ENCODE assay signal across 1 cellular context in genomic region chr3:87796137-87796899, GRCh38.
TF ChIP-seq lines count a peak whose summit lies in the region.

No MANE protein-coding gene starts in this region.

TF ChIP-seq in K562, 482 proteins besides CTCF, POLR2A, EP300 and RAD21 (continued from another document and continues in another):
- TF ChIP-seq, protein P1, sequence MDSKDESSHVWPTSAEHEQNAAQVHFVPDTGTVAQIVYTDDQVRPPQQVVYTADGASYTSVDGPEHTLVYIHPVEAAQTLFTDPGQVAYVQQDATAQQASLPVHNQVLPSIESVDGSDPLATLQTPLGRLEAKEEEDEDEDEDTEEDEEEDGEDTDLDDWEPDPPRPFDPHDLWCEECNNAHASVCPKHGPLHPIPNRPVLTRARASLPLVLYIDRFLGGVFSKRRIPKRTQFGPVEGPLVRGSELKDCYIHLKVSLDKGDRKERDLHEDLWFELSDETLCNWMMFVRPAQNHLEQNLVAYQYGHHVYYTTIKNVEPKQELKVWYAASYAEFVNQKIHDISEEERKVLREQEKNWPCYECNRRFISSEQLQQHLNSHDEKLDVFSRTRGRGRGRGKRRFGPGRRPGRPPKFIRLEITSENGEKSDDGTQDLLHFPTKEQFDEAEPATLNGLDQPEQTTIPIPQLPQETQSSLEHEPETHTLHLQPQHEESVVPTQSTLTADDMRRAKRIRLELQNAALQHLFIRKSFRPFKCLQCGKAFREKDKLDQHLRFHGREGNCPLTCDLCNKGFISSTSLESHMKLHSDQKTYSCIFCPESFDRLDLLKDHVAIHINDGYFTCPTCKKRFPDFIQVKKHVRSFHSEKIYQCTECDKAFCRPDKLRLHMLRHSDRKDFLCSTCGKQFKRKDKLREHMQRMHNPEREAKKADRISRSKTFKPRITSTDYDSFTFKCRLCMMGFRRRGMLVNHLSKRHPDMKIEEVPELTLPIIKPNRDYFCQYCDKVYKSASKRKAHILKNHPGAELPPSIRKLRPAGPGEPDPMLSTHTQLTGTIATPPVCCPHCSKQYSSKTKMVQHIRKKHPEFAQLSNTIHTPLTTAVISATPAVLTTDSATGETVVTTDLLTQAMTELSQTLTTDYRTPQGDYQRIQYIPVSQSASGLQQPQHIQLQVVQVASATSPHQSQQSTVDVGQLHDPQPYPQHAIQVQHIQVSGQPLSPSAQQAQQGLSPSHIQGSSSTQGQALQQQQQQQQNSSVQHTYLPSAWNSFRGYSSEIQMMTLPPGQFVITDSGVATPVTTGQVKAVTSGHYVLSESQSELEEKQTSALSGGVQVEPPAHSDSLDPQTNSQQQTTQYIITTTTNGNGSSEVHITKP (IDR thresholded peaks at IDR 0.05; ENCODE audit: partially characterized antibody), result no peak
- TF ChIP-seq SMAD4 (CRISPR knock-in tag; conservative IDR thresholded peaks at IDR 0.05), result peak; percentile 73
- TF ChIP-seq ZNF766 (CRISPR knock-in tag; conservative IDR thresholded peaks at IDR 0.05), result peak; percentile 25; the same call in 1 of the 2 replicates
- TF ChIP-seq MTA2 (IDR thresholded peaks at IDR 0.05; ENCODE audit: low read depth), result peak; percentile 86
- peak; percentile 7 to 55; a peak in 2 of 4 replicates for TF ChIP-seq MNT (conservative IDR thresholded peaks at IDR 0.05)
- no peak for TF ChIP-seq YY1 (IDR thresholded peaks at IDR 0.05; ENCODE audit: borderline replicate concordance in 1 of 3, control insufficient read depth in 1 of 3, extremely low read depth in 1 of 3, insufficient read depth in 3 of 3, insufficient read length in 1 of 3, insufficient replicate concordance in 2 of 3, low read depth in 1 of 3, low read length in 2 of 3)
- TF ChIP-seq POLR3G (IDR thresholded peaks at IDR 0.05; ENCODE audit: extremely low read depth, insufficient read length, insufficient replicate concordance), result no peak
- TF ChIP-seq HDAC1 (IDR thresholded peaks at IDR 0.05), result peak in 1 of 2 experiments; percentile 94; a peak in 2 of 4 replicates
- no peak for TF ChIP-seq SMAD3 (CRISPR knock-in tag; conservative IDR thresholded peaks at IDR 0.05)
- TF ChIP-seq ZFP30 (CRISPR knock-in tag; IDR thresholded peaks at IDR 0.05; ENCODE audit: borderline replicate concordance), result no peak
- TF ChIP-seq BHLHE40 (IDR thresholded peaks at IDR 0.05; ENCODE audit: low read length), result no peak
- no peak for TF ChIP-seq ZNF174 (CRISPR knock-in tag; IDR thresholded peaks at IDR 0.05)
- 0 out of 4 replicates have a peak, but pooled peaks of 1 of the 2 experiments have one; percentile 27 for TF ChIP-seq SRF (CRISPR knock-in tag; IDR thresholded peaks at IDR 0.05)
- no peak for TF ChIP-seq RFX7 (CRISPR knock-in tag; IDR thresholded peaks at IDR 0.05)
- no peak for TF ChIP-seq SMC3 (conservative IDR thresholded peaks at IDR 0.05; ENCODE audit: insufficient read depth, low read depth, low read length)
- no peak for TF ChIP-seq POLR2G (IDR thresholded peaks at IDR 0.05; ENCODE audit: low read depth, low read length)
- no peak for TF ChIP-seq CREB3 (tag; conservative IDR thresholded peaks at IDR 0.05; ENCODE audit: low read depth)
- TF ChIP-seq ZNF436 (CRISPR knock-in tag; IDR thresholded peaks at IDR 0.05), result no peak
- TF ChIP-seq, protein P2, sequence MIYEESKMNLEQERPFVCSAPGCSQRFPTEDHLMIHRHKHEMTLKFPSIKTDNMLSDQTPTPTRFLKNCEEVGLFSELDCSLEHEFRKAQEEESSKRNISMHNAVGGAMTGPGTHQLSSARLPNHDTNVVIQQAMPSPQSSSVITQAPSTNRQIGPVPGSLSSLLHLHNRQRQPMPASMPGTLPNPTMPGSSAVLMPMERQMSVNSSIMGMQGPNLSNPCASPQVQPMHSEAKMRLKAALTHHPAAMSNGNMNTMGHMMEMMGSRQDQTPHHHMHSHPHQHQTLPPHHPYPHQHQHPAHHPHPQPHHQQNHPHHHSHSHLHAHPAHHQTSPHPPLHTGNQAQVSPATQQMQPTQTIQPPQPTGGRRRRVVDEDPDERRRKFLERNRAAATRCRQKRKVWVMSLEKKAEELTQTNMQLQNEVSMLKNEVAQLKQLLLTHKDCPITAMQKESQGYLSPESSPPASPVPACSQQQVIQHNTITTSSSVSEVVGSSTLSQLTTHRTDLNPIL (CRISPR knock-in tag; IDR thresholded peaks at IDR 0.05), result no peak
- TF ChIP-seq ZMIZ1 (IDR thresholded peaks at IDR 0.05; ENCODE audit: low read depth in 2 of 2, low read length in 2 of 2), result peak in 1 of 2 experiments; percentile 67; a peak in 1 of 4 replicates
- no peak for TF ChIP-seq KLF1 (tag; IDR thresholded peaks at IDR 0.05)
- TF ChIP-seq ASH1L (IDR thresholded peaks at IDR 0.05; ENCODE audit: borderline replicate concordance, low read depth, partially characterized antibody), result no peak
- peak; percentile 54; the same call in 1 of the 2 replicates for TF ChIP-seq MYNN (IDR thresholded peaks at IDR 0.05)
- TF ChIP-seq MYNN (CRISPR knock-in tag; IDR thresholded peaks at IDR 0.05), result no peak
- TF ChIP-seq ZNF41 (CRISPR knock-in tag; conservative IDR thresholded peaks at IDR 0.05), result no peak
- no peak for TF ChIP-seq SRSF9 (IDR thresholded peaks at IDR 0.05; ENCODE audit: borderline replicate concordance, low read depth, low read length)
- no peak for TF ChIP-seq ZBTB9 (CRISPR knock-in tag; IDR thresholded peaks at IDR 0.05)
- no peak for TF ChIP-seq ETS2 (tag; IDR thresholded peaks at IDR 0.05; ENCODE audit: borderline replicate concordance, poor library complexity, severe bottlenecking)
- TF ChIP-seq LCOR (CRISPR knock-in tag; IDR thresholded peaks at IDR 0.05), result peak; percentile 20; the same call in 1 of the 2 replicates
- TF ChIP-seq CBX8 (IDR thresholded peaks at IDR 0.05; ENCODE audit: borderline replicate concordance, extremely low read depth, low read depth, low read length, poor library complexity, severe bottlenecking), result no peak
- no peak for TF ChIP-seq ILK (tag; IDR thresholded peaks at IDR 0.05; ENCODE audit: borderline replicate concordance, low read depth)
- peak; percentile 73 to 89 for TF ChIP-seq AFF1 (IDR thresholded peaks at IDR 0.05; ENCODE audit: low read depth in 1 of 2, partially characterized antibody in 2 of 2)
- no peak for TF ChIP-seq CSDE1 (IDR thresholded peaks at IDR 0.05)
- TF ChIP-seq BRD9 (IDR thresholded peaks at IDR 0.05; ENCODE audit: low read depth, partially characterized antibody), result peak; percentile 86
- TF ChIP-seq RNF219 (CRISPR knock-in tag; IDR thresholded peaks at IDR 0.05), result no peak
- no peak for TF ChIP-seq KLF13 (tag; IDR thresholded peaks at IDR 0.05; ENCODE audit: borderline replicate concordance, low read depth)
- no peak for TF ChIP-seq HOXB6 (CRISPR knock-in tag; IDR thresholded peaks at IDR 0.05; ENCODE audit: borderline replicate concordance)
- TF ChIP-seq ZNF778 (CRISPR knock-in tag; IDR thresholded peaks at IDR 0.05), result no peak
- 0 out of 2 replicates have a peak, but pooled peaks have one; percentile 44 for TF ChIP-seq ZNF24 (IDR thresholded peaks at IDR 0.05)
- TF ChIP-seq ZNF561 (CRISPR knock-in tag; conservative IDR thresholded peaks at IDR 0.05), result no peak
